Comparison of ENCODE assay signal across 8 cellular contexts in genomic region chr3:131795382-131796085, GRCh38.
DNase-seq lines count a peak whose midpoint lies in the region; ATAC-seq and TF ChIP-seq lines count a peak whose summit lies in the region.

No MANE protein-coding gene starts in this region.

- intact Hi-C loops in activated CD4-positive, alpha-beta memory T cell treated with anti-CD3 and anti-CD28 coated beads for 36 hours (cut with micrococcal nuclease), result loop anchor here (1.0 to 10.0 kb wide), 3 partner anchors 234 to 761 kb away; no protein-coding TSS in a partner anchor

- CTCF ChIA-PET in activated CD4-positive, alpha-beta memory T cell treated with anti-CD3 and anti-CD28 coated beads for 36 hours (lab: Charles Lee), result interaction anchor here (0.6 to 2.2 kb wide), 13 partner anchors 10 to 763 kb away, joined by 3 to 8 read pairs (median 3); partner anchors contain the start of gene CPNE4

- TF ChIP-seq CTCF in GM10266 (IDR thresholded peaks at IDR 0.05; ENCODE audit: control insufficient read depth, insufficient read depth, low read depth, missing control alignments) (no peak), fibroblast of the aortic adventitia (IDR thresholded peaks at IDR 0.05; ENCODE audit: insufficient read depth, low read length) (no peak)

- no peaks in the 10 kb centered on the region for H3K36me3 Mint-ChIP-seq in activated CD4-positive, alpha-beta memory T cell treated with anti-CD3 and anti-CD28 coated beads for 36 hours

- peaks cover 13% of the 10 kb centered on the region for H3K27me3 Mint-ChIP-seq in activated CD4-positive, alpha-beta memory T cell treated with anti-CD3 and anti-CD28 coated beads for 36 hours
- H3K27me3 Mint-ChIP-seq in stimulated activated naive CD8-positive, alpha-beta T cell treated with anti-CD3 and anti-CD28 coated beads, Interleukin-15, amount 100 ng/mL, for 72 hours, result peaks cover 35% of the 10 kb centered on the region

- POLR2A ChIA-PET in activated CD4-positive, alpha-beta memory T cell treated with anti-CD3 and anti-CD28 coated beads for 36 hours (lab: Charles Lee), result no interaction called here

- H3K9me3 Mint-ChIP-seq in activated CD4-positive, alpha-beta memory T cell treated with anti-CD3 and anti-CD28 coated beads for 36 hours, result no peaks in the 10 kb centered on the region
- no peaks in the 10 kb centered on the region for H3K9me3 Mint-ChIP-seq in stimulated activated naive CD8-positive, alpha-beta T cell treated with anti-CD3 and anti-CD28 coated beads, Interleukin-15, amount 100 ng/mL, for 72 hours

- H3K4me1 Mint-ChIP-seq in activated CD4-positive, alpha-beta memory T cell treated with anti-CD3 and anti-CD28 coated beads for 36 hours (ENCODE audit: low read depth), result peaks cover 8% of the 10 kb centered on the region
- peaks cover 12% of the 10 kb centered on the region for H3K4me1 Mint-ChIP-seq in stimulated activated naive CD8-positive, alpha-beta T cell treated with anti-CD3 and anti-CD28 coated beads, Interleukin-15, amount 100 ng/mL, for 72 hours

- DNase-seq in GM10266 (ENCODE audit: extremely low spot score), result peak; percentile 5
- peak; percentile 71 to 84 for DNase-seq in NCI-H187 (lab: John Stamatoyannopoulos, UW)
- peak; percentile 71 for DNase-seq in fibroblast of the aortic adventitia (ENCODE audit: low read depth)
- no peak for DNase-seq in activated CD4-positive, alpha-beta memory T cell treated with anti-CD3 and anti-CD28 coated beads for 36 hours
- DNase-seq in stimulated activated naive CD8-positive, alpha-beta T cell treated with anti-CD3 and anti-CD28 coated beads, Interleukin-15, amount 100 ng/mL, for 72 hours, result no peak
- no peak for DNase-seq in NCI-H774 (lab: John Stamatoyannopoulos, UW)

- ATAC-seq in HG02678 (IDR thresholded peaks at IDR 0.05; ENCODE audit: unreplicated experiment) (peak; percentile 57), GM21526 (IDR thresholded peaks at IDR 0.05; ENCODE audit: low FRiP score, unreplicated experiment) (no peak)
- ATAC-seq in stimulated activated naive CD8-positive, alpha-beta T cell treated with anti-CD3 and anti-CD28 coated beads, Interleukin-15, amount 100 ng/mL, for 72 hours, result no peak

- no peak overlapping the region for H3K4me3 ChIP-seq in fibroblast of the aortic adventitia (ENCODE audit: low read depth, low read length)

- no peak overlapping the region for H3K27ac Mint-ChIP-seq in activated CD4-positive, alpha-beta memory T cell treated with anti-CD3 and anti-CD28 coated beads for 36 hours
- no peak overlapping the region for H3K27ac Mint-ChIP-seq in stimulated activated naive CD8-positive, alpha-beta T cell treated with anti-CD3 and anti-CD28 coated beads, Interleukin-15, amount 100 ng/mL, for 72 hours

- no peak overlapping the region for H3K4me3 Mint-ChIP-seq in activated CD4-positive, alpha-beta memory T cell treated with anti-CD3 and anti-CD28 coated beads for 36 hours
- H3K4me3 Mint-ChIP-seq in stimulated activated naive CD8-positive, alpha-beta T cell treated with anti-CD3 and anti-CD28 coated beads, Interleukin-15, amount 100 ng/mL, for 72 hours, result no peak overlapping the region

Comparison
In these comparisons a context has a peak if more than half of its experiments do, and no peak if none do; other contexts are left out.
1. DNase-seq: peak in GM10266 (single experiment), NCI-H187 (2 of 2) and fibroblast of the aortic adventitia (single experiment); none in activated CD4-positive, alpha-beta memory T cell treated with anti-CD3 and anti-CD28 coated beads for 36 hours (single experiment), stimulated activated naive CD8-positive, alpha-beta T cell treated with anti-CD3 and anti-CD28 coated beads, Interleukin-15, amount 100 ng/mL, for 72 hours (0 of 2) and NCI-H774 (single experiment).